ENCODE assay signal across 1 cellular context in genomic region chr11:3797329-3798090, GRCh38.
A peak's percentile ranks its signal among the peaks of the same experiment; 100 is the strongest.
TF ChIP-seq lines count a peak whose summit lies in the region.

TSS of gene NUP98 (minus strand) at chr11:3797554. CDS start at chr11:3782117, 15,437 bp downstream.

TF ChIP-seq in HepG2, 621 proteins besides CTCF, POLR2A, EP300 and RAD21 (continued from another document and continues in another):
- TF ChIP-seq UBTF (CRISPR knock-in tag; IDR thresholded peaks at IDR 0.05) = peak; percentile 86
- no peak; the same call in 1 of the 2 replicates for TF ChIP-seq IRF2 (CRISPR knock-in tag; IDR thresholded peaks at IDR 0.05)
- TF ChIP-seq ZNF615 (CRISPR knock-in tag; IDR thresholded peaks at IDR 0.05; ENCODE audit: borderline replicate concordance) = no peak
- no peak for TF ChIP-seq HDAC6 (IDR thresholded peaks at IDR 0.05; ENCODE audit: low read depth, low read length)
- TF ChIP-seq MIER2 (CRISPR knock-in tag; IDR thresholded peaks at IDR 0.05) = no peak
- peak; percentile 97 for TF ChIP-seq SP4 (CRISPR knock-in tag; IDR thresholded peaks at IDR 0.05)
- no peak for TF ChIP-seq LRRFIP1 (CRISPR knock-in tag; conservative IDR thresholded peaks at IDR 0.05)
- no peak for TF ChIP-seq NBN (conservative IDR thresholded peaks at IDR 0.05)
- no peak for TF ChIP-seq ZNF75D (CRISPR knock-in tag; IDR thresholded peaks at IDR 0.05; ENCODE audit: borderline replicate concordance)
- peak; percentile 94 for TF ChIP-seq ZNF704 (CRISPR knock-in tag; IDR thresholded peaks at IDR 0.05; ENCODE audit: borderline replicate concordance)
- peak; percentile 92; the same call in 1 of the 2 replicates for TF ChIP-seq SMYD3 (CRISPR knock-in tag; IDR thresholded peaks at IDR 0.05)
- no peak for TF ChIP-seq PRDM15 (CRISPR knock-in tag; IDR thresholded peaks at IDR 0.05)
- TF ChIP-seq NFIC (IDR thresholded peaks at IDR 0.05; ENCODE audit: low read length) = no peak
- no peak; the same call in 1 of the 2 replicates for TF ChIP-seq ZNF816 (CRISPR knock-in tag; IDR thresholded peaks at IDR 0.05; ENCODE audit: borderline replicate concordance)
- TF ChIP-seq NR2F1 (CRISPR knock-in tag; IDR thresholded peaks at IDR 0.05) = no peak
- TF ChIP-seq ZNF317 (CRISPR knock-in tag; IDR thresholded peaks at IDR 0.05) = no peak
- no peak for TF ChIP-seq ZNF326 (CRISPR knock-in tag; IDR thresholded peaks at IDR 0.05; ENCODE audit: borderline replicate concordance)
- TF ChIP-seq PLSCR1 (CRISPR knock-in tag; IDR thresholded peaks at IDR 0.05; ENCODE audit: borderline replicate concordance) = no peak
- TF ChIP-seq GTF2F1 (IDR thresholded peaks at IDR 0.05; ENCODE audit: low read length) = no peak
- TF ChIP-seq ZFX (CRISPR knock-in tag; IDR thresholded peaks at IDR 0.05; ENCODE audit: low read depth) = peak; percentile 98
- peak; percentile 95 for TF ChIP-seq ZBTB21 (CRISPR knock-in tag; IDR thresholded peaks at IDR 0.05)
- peak; percentile 77 for TF ChIP-seq ARNTL (CRISPR knock-in tag; IDR thresholded peaks at IDR 0.05)
- no peak; the same call in none of the 2 replicates for TF ChIP-seq IKZF5 (CRISPR knock-in tag; IDR thresholded peaks at IDR 0.05)
- no peak; the same call in 1 of the 2 replicates for TF ChIP-seq ZNF503 (CRISPR knock-in tag; IDR thresholded peaks at IDR 0.05)
- 0 out of 2 replicates have a peak, but pooled peaks have one; percentile 52 for TF ChIP-seq ZNF546 (CRISPR knock-in tag; conservative IDR thresholded peaks at IDR 0.05)
- peak; percentile 39; the same call in 1 of the 2 replicates for TF ChIP-seq CREB3 (CRISPR knock-in tag; IDR thresholded peaks at IDR 0.05)
- TF ChIP-seq ZKSCAN8 (CRISPR knock-in tag; IDR thresholded peaks at IDR 0.05; ENCODE audit: borderline replicate concordance) = no peak
- TF ChIP-seq NFE2L2 (IDR thresholded peaks at IDR 0.05; ENCODE audit: low read length) = no peak
- no peak for TF ChIP-seq RNF219 (CRISPR knock-in tag; IDR thresholded peaks at IDR 0.05)
- TF ChIP-seq ZSCAN31 (CRISPR knock-in tag; IDR thresholded peaks at IDR 0.05; ENCODE audit: low read depth) = no peak
- TF ChIP-seq MED1 (CRISPR knock-in tag; IDR thresholded peaks at IDR 0.05) = peak; percentile 54
- no peak for TF ChIP-seq ZBTB1 (CRISPR knock-in tag; IDR thresholded peaks at IDR 0.05; ENCODE audit: borderline replicate concordance)
- no peak for TF ChIP-seq ZNF205 (CRISPR knock-in tag; IDR thresholded peaks at IDR 0.05)
- no peak for TF ChIP-seq NFATC3 (CRISPR knock-in tag; IDR thresholded peaks at IDR 0.05)
- 0 out of 2 replicates have a peak, but pooled peaks have one; percentile 9 for TF ChIP-seq RARA (CRISPR knock-in tag; IDR thresholded peaks at IDR 0.05)
- peak; percentile 14; the same call in 1 of the 2 replicates for TF ChIP-seq HIC2 (CRISPR knock-in tag; IDR thresholded peaks at IDR 0.05; ENCODE audit: low read depth)
- no peak; the same call in 1 of the 2 replicates for TF ChIP-seq NFKBIZ (CRISPR knock-in tag; IDR thresholded peaks at IDR 0.05)
- TF ChIP-seq SMARCC2 (IDR thresholded peaks at IDR 0.05) = no peak
- TF ChIP-seq ZNF619 (CRISPR knock-in tag; IDR thresholded peaks at IDR 0.05) = peak; percentile 81; the same call in 1 of the 2 replicates
- TF ChIP-seq NPAS2 (CRISPR knock-in tag; IDR thresholded peaks at IDR 0.05; ENCODE audit: borderline replicate concordance) = no peak
- peak; percentile 89; the same call in 1 of the 2 replicates for TF ChIP-seq ATF5 (CRISPR knock-in tag; IDR thresholded peaks at IDR 0.05; ENCODE audit: low read depth)
- TF ChIP-seq ZFYVE20 (CRISPR knock-in tag; IDR thresholded peaks at IDR 0.05; ENCODE audit: borderline replicate concordance, low read depth) = no peak
- no peak for TF ChIP-seq PRPF4 (IDR thresholded peaks at IDR 0.05; ENCODE audit: low read depth, low read length, poor library complexity, severe bottlenecking)
- TF ChIP-seq SNAPC2 (CRISPR knock-in tag; IDR thresholded peaks at IDR 0.05) = peak; percentile 87
- TF ChIP-seq ATM (IDR thresholded peaks at IDR 0.05; ENCODE audit: borderline replicate concordance) = no peak
